ENCODE assay signal across 10 cellular contexts in the genomic region with DNA sequence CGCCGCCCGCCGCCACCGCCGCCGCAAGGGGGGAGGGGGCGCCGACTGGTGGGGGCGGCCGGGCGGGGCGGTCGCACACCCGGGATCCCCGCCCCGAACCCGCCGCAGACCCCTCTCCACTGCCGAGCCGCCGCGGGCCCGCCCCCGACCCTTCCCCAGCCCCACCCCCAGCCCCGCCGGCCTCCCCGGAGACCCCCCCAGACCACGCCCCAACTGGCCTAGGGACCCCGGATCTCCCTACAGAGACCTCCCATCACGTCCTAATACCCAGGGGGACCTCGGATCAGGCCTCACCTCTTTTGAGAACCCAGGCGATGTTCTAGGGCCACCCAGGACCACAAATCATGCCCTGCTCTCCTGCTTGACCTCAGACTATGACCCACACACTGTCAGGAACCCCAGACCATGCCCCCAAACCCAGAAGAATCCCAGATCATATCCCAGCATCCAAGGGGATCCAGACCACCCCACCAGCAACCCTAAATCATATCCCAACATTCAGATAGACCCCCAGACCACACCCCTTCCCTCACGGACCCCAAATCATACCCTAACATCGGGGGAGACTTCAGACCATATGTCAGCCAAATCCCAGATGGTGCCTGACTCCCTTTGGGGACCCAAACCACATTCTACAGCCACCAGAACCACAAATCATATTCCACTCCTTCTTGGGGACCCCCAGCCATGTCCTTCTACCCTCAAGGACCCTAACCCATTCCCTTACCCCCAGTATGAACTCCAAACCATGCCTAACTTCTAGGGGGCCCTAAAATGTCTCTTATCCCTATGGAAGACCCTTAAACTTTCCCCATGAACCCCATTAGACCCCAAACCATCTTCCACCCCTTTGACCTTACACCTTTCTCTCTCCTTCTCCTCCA. TPM values are rescaled to one million over a fixed set of nuclear protein-coding genes. Genes with fewer than 3 reads are reported as not detected.
DNase-seq lines count a peak whose midpoint lies in the region; ATAC-seq and TF ChIP-seq lines count a peak whose summit lies in the region.
"Had no signal": no experiment of that assay in that cellular context is flagged by ENCODE, and none has a peak within 500 bp of the region (broad histone marks: within the 10 kb centered on the region; RNA-seq: fewer than 3 reads in every experiment).

No MANE protein-coding gene starts in this region.

- H3K36me3 Mint-ChIP-seq in activated CD8-positive, alpha-beta memory T cell treated with anti-CD3 and anti-CD28 coated beads, Interleukin-2, amount 10 ng/mL, durations not matched to agents 7 days and 5 days: no peaks in the 10 kb centered on the region
- peaks cover 2% of the 10 kb centered on the region for H3K36me3 Mint-ChIP-seq in T-helper 17 cell (ENCODE audit: low read depth)
- H3K36me3 Mint-ChIP-seq in glutamatergic neuron (ENCODE audit: unreplicated experiment): peaks cover 3% of the 10 kb centered on the region

- H3K27ac Mint-ChIP-seq in activated CD8-positive, alpha-beta memory T cell treated with anti-CD3 and anti-CD28 coated beads, Interleukin-2, amount 10 ng/mL, durations not matched to agents 7 days and 5 days: no peak overlapping the region
- H3K27ac Mint-ChIP-seq in T-helper 17 cell (peak overlapping the region; percentile 95), glutamatergic neuron (ENCODE audit: unreplicated experiment) (peak overlapping the region; percentile 53)
- peak overlapping the region; percentile 28 to 55 for H3K27ac Mint-ChIP-seq in stimulated activated naive CD8-positive, alpha-beta T cell treated with anti-CD3 and anti-CD28 coated beads, Interleukin-15, amount 100 ng/mL, for 72 hours

- no peak for TF ChIP-seq CTCF in glutamatergic neuron (IDR thresholded peaks at IDR 0.05; ENCODE audit: partially characterized antibody, unreplicated experiment)

- CTCF ChIA-PET in activated CD8-positive, alpha-beta memory T cell treated with anti-CD3 and anti-CD28 coated beads, Interleukin-2, amount 10 ng/mL, durations not matched to agents 7 days and 5 days (lab: Charles Lee): interaction anchor here (0.8 kb wide), 1 partner anchor 21 kb away, joined by 4 read pairs; a partner anchor contains a TSS

- H3K27me3 Mint-ChIP-seq in activated CD8-positive, alpha-beta memory T cell treated with anti-CD3 and anti-CD28 coated beads, Interleukin-2, amount 10 ng/mL, durations not matched to agents 7 days and 5 days: peaks cover 7% of the 10 kb centered on the region
- no peaks in the 10 kb centered on the region for H3K27me3 Mint-ChIP-seq in T-helper 17 cell
- H3K27me3 Mint-ChIP-seq in glutamatergic neuron (ENCODE audit: unreplicated experiment): peaks cover 23% of the 10 kb centered on the region
- no peaks in the 10 kb centered on the region for H3K27me3 Mint-ChIP-seq in stimulated activated naive CD8-positive, alpha-beta T cell treated with anti-CD3 and anti-CD28 coated beads, Interleukin-15, amount 100 ng/mL, for 72 hours

- no peaks in the 10 kb centered on the region for H3K9me3 ChIP-seq in T-helper 17 cell (ENCODE audit: control insufficient read depth, low read length, poor library complexity, severe bottlenecking)

- H3K9me3 Mint-ChIP-seq in activated CD8-positive, alpha-beta memory T cell treated with anti-CD3 and anti-CD28 coated beads, Interleukin-2, amount 10 ng/mL, durations not matched to agents 7 days and 5 days (ENCODE audit: low read depth): no peaks in the 10 kb centered on the region
- peaks cover 20% of the 10 kb centered on the region for H3K9me3 Mint-ChIP-seq in glutamatergic neuron (ENCODE audit: unreplicated experiment)
- no peaks in the 10 kb centered on the region for H3K9me3 Mint-ChIP-seq in stimulated activated naive CD8-positive, alpha-beta T cell treated with anti-CD3 and anti-CD28 coated beads, Interleukin-15, amount 100 ng/mL, for 72 hours

- no peak for DNase-seq in activated CD8-positive, alpha-beta memory T cell treated with anti-CD3 and anti-CD28 coated beads, Interleukin-2, amount 10 ng/mL, durations not matched to agents 7 days and 5 days
- DNase-seq in activated CD8-positive, alpha-beta memory T cell treated with anti-CD3 and anti-CD28 coated beads for 24 hours: no peak
- DNase-seq in T-helper 17 cell (no peak), glutamatergic neuron (no peak), NCI-H1105 (lab: John Stamatoyannopoulos, UW) (no peak), NCI-H526 treated with DMSO at 0.1 percent for 48 hours (lab: John Stamatoyannopoulos, UW) (no peak)
- no peak for DNase-seq in stimulated activated naive CD8-positive, alpha-beta T cell treated with anti-CD3 and anti-CD28 coated beads, Interleukin-15, amount 100 ng/mL, for 72 hours
- DNase-seq: Kasumi-1 had no signal

- peak overlapping the region; percentile 64 for H3K4me3 Mint-ChIP-seq in activated CD8-positive, alpha-beta memory T cell treated with anti-CD3 and anti-CD28 coated beads, Interleukin-2, amount 10 ng/mL, durations not matched to agents 7 days and 5 days
- H3K4me3 Mint-ChIP-seq in T-helper 17 cell (peak overlapping the region; percentile 90), glutamatergic neuron (ENCODE audit: unreplicated experiment) (peak overlapping the region; percentile 85)
- H3K4me3 Mint-ChIP-seq in stimulated activated naive CD8-positive, alpha-beta T cell treated with anti-CD3 and anti-CD28 coated beads, Interleukin-15, amount 100 ng/mL, for 72 hours: peak overlapping the region; percentile 67 to 76

- H3K4me1 Mint-ChIP-seq in activated CD8-positive, alpha-beta memory T cell treated with anti-CD3 and anti-CD28 coated beads, Interleukin-2, amount 10 ng/mL, durations not matched to agents 7 days and 5 days: peaks cover 16% of the 10 kb centered on the region
- H3K4me1 Mint-ChIP-seq in T-helper 17 cell: peaks cover 40% of the 10 kb centered on the region
- H3K4me1 Mint-ChIP-seq in glutamatergic neuron (ENCODE audit: low read depth, unreplicated experiment): peaks cover 31% of the 10 kb centered on the region
- peaks cover 29% of the 10 kb centered on the region for H3K4me1 Mint-ChIP-seq in stimulated activated naive CD8-positive, alpha-beta T cell treated with anti-CD3 and anti-CD28 coated beads, Interleukin-15, amount 100 ng/mL, for 72 hours

- no peak for ATAC-seq in activated CD8-positive, alpha-beta memory T cell treated with anti-CD3 and anti-CD28 coated beads, Interleukin-2, amount 10 ng/mL, durations not matched to agents 7 days and 5 days
- ATAC-seq in T-helper 17 cell (no peak), GM21825 (IDR thresholded peaks at IDR 0.05; ENCODE audit: unreplicated experiment) (no peak)
- peak; percentile 7 for ATAC-seq in stimulated activated naive CD8-positive, alpha-beta T cell treated with anti-CD3 and anti-CD28 coated beads, Interleukin-15, amount 100 ng/mL, for 72 hours

RNA-seq across cellular contexts. Expression of a gene that starts 0.5 kb away (rescaled TPM):
- 1 to 10 TPM; 4.5 to 8.4 TPM for total RNA-seq in activated CD8-positive, alpha-beta memory T cell treated with anti-CD3 and anti-CD28 coated beads, Interleukin-2, amount 10 ng/mL, durations not matched to agents 7 days and 5 days
- total RNA-seq in T-helper 17 cell (1 to 10 TPM; 2.2 to 3.7 TPM), glutamatergic neuron (ENCODE audit: unreplicated experiment) (56.3 TPM)

RNA-seq across cellular contexts. Expression of a gene that starts 14.7 kb away (rescaled TPM):
- 100 to 1,000 TPM; 472 to 473 TPM for total RNA-seq in activated CD8-positive, alpha-beta memory T cell treated with anti-CD3 and anti-CD28 coated beads, Interleukin-2, amount 10 ng/mL, durations not matched to agents 7 days and 5 days
- total RNA-seq in T-helper 17 cell: 100 to 1,000 TPM; 351 to 377 TPM
- total RNA-seq in glutamatergic neuron (ENCODE audit: unreplicated experiment): 1.2 TPM

RNA-seq across cellular contexts. Expression of a gene that starts 21.0 kb away (rescaled TPM):
- 10 to 100 TPM; 45.7 to 58.5 TPM for total RNA-seq in activated CD8-positive, alpha-beta memory T cell treated with anti-CD3 and anti-CD28 coated beads, Interleukin-2, amount 10 ng/mL, durations not matched to agents 7 days and 5 days
- 10 to 100 TPM; 64.2 to 93.2 TPM for total RNA-seq in T-helper 17 cell
- 119 TPM for total RNA-seq in glutamatergic neuron (ENCODE audit: unreplicated experiment)

RNA-seq across cellular contexts. Expression of a gene that starts 25.0 kb away (rescaled TPM):
- under 1 TPM; 0.26 to 0.70 TPM for total RNA-seq in activated CD8-positive, alpha-beta memory T cell treated with anti-CD3 and anti-CD28 coated beads, Interleukin-2, amount 10 ng/mL, durations not matched to agents 7 days and 5 days
- total RNA-seq in T-helper 17 cell: not detected
- not detected for total RNA-seq in glutamatergic neuron (ENCODE audit: unreplicated experiment)
- total RNA-seq: lung microvascular endothelial cell had no signal

RNA-seq across cellular contexts. Expression of a gene that starts 53.0 kb away (rescaled TPM):
- not detected for total RNA-seq in activated CD8-positive, alpha-beta memory T cell treated with anti-CD3 and anti-CD28 coated beads, Interleukin-2, amount 10 ng/mL, durations not matched to agents 7 days and 5 days
- total RNA-seq in T-helper 17 cell (not detected), glutamatergic neuron (ENCODE audit: unreplicated experiment) (not detected)
- total RNA-seq: lung microvascular endothelial cell had no signal

Comparison
In these comparisons a context has a peak if more than half of its experiments do, and no peak if none do; other contexts are left out.
1. RNA of a gene that starts 14.7 kb away (total RNA-seq): 472 to 473 TPM in activated CD8-positive, alpha-beta memory T cell treated with anti-CD3 and anti-CD28 coated beads, Interleukin-2, amount 10 ng/mL, durations not matched to agents 7 days and 5 days and 351 to 377 TPM in T-helper 17 cell; 1.2 TPM in glutamatergic neuron (single experiment); every median in the first group is over 100 times any median in the second.
2. Peak in every context shown above with its lines, with median percentiles within 50 percentile points of each other: H3K4me3 Mint-ChIP-seq.